ENCODE assay signal across 8 cellular contexts in the genomic region with DNA sequence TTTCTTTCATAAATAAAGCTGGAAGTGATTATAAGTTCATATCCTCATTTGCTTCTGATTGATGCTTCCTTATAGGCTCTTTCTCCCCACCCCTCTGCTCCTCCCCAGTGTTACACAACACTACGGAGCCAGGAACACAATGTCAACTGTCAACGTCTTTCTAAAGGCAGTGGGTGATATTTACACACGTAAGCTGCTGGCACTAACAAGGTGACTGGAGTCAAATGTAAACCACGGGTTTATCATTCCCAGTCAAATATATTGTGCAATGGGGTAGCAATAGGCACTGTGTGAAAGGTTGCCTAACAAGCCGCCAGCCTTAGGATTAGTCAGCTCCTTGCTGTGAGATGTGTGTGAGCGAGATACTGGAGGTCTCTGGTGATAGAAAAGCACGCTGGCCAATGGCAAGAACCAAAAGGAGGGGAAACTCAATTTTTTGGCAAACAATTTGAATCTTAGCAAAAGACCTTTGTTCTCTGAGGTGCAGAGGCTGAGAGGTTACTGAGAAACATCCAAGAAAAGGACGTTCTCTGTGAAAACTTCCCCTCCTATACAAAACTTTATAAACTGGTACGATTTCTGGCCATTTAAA. TPM values are rescaled to one million over a fixed set of nuclear protein-coding genes. Genes with fewer than 3 reads are reported as not detected.
A peak's percentile ranks its signal among the peaks of the same experiment; 100 is the strongest.
DNase-seq lines count a peak whose midpoint lies in the region; ATAC-seq, FAIRE-seq and TF ChIP-seq lines count a peak whose summit lies in the region.

No MANE protein-coding gene starts in this region.

- DNase-seq in EH (ENCODE audit: low read depth) (peak; percentile 88), NCI-H2029 (lab: John Stamatoyannopoulos, UW) (peak; percentile 100), brain microvascular endothelial cell (peak; percentile 93), kidney (no peak), tibial artery (peak; percentile 70 to 72), NCI-H1092 treated with DMSO at 0.1 percent for 48 hours (lab: John Stamatoyannopoulos, UW) (no peak), kidney glomerular epithelial cell (lab: John Stamatoyannopoulos, UW) (no peak)

- H3K36me3 ChIP-seq in brain microvascular endothelial cell (replicated peaks): no peaks in the 10 kb centered on the region
- H3K36me3 ChIP-seq in kidney (ENCODE audit: control insufficient read depth in 1 of 2, insufficient read depth in 2 of 2, low read length in 2 of 2): no peaks in the 10 kb centered on the region
- H3K36me3 ChIP-seq in tibial artery: no peaks in the 10 kb centered on the region

- H3K4me3 ChIP-seq in brain microvascular endothelial cell (ENCODE audit: low read depth, low read length) (peak overlapping the region; percentile 42), kidney (ENCODE audit: low read length in 2 of 2) (peak overlapping the region in 1 of 2 donors; percentile 47), tibial artery (no peak overlapping the region)

- FAIRE-seq in kidney (lab: Jason Lieb, UNC): no peak

- no peaks in the 10 kb centered on the region for H3K27me3 ChIP-seq in brain microvascular endothelial cell (replicated peaks)
- H3K27me3 ChIP-seq in tibial artery: no peaks in the 10 kb centered on the region

- no peak for TF ChIP-seq CTCF in brain microvascular endothelial cell (IDR thresholded peaks at IDR 0.05; ENCODE audit: low read depth, low read length, missing control alignments)
- TF ChIP-seq CTCF in kidney (IDR thresholded peaks at IDR 0.05; ENCODE audit: borderline replicate concordance, extremely low read depth, insufficient read depth): no peak
- no peak for TF ChIP-seq CTCF in tibial artery (IDR thresholded peaks at IDR 0.05)

- no peak for ATAC-seq in HG02588 (IDR thresholded peaks at IDR 0.05; ENCODE audit: unreplicated experiment)

- H3K27ac ChIP-seq in brain microvascular endothelial cell (peak overlapping the region; percentile 20), kidney (ENCODE audit: low read depth in 2 of 2, low read length in 2 of 2) (peak overlapping the region; percentile 63 to 64), tibial artery (no peak overlapping the region)

- H3K9ac ChIP-seq in kidney (ENCODE audit: low read length in 2 of 2): peak overlapping the region in 1 of 2 donors; percentile 29

- in situ Hi-C loops in brain microvascular endothelial cell (cut with HindIII; ENCODE audit: low pct_ligation_motif_present, low sequenced_read_pairs): no loop called here

- intact Hi-C loops in kidney (cut with DNase I): no loop called here
- intact Hi-C loops in tibial artery (cut with DNase I; ENCODE audit: low total_unique reads): no loop called here

- H3K9me3 ChIP-seq in kidney (ENCODE audit: control insufficient read depth in 1 of 2, low read length in 2 of 2) (no peaks in the 10 kb centered on the region), tibial artery (no peaks in the 10 kb centered on the region)

- H3K4me1 ChIP-seq in kidney (ENCODE audit: control insufficient read depth in 1 of 2, insufficient read depth in 1 of 2, low read depth in 1 of 2, low read length in 2 of 2) (peaks cover 0 to 16% of the 10 kb centered on the region in 2 donors), tibial artery (no peaks in the 10 kb centered on the region)

RNA-seq across cellular contexts. Expression of gene HECTD1, which starts 22.1 kb away (rescaled TPM):
- 164 TPM for total RNA-seq in kidney
- 35.5 TPM for polyA plus RNA-seq in kidney (ENCODE audit: insufficient read depth, low read depth, low replicate concordance)

Comparison
In these comparisons a context has a peak if more than half of its experiments do, and no peak if none do; other contexts are left out.
1. DNase-seq: peak in EH (single experiment), NCI-H2029 (single experiment), brain microvascular endothelial cell (single experiment) and tibial artery (2 of 2); none in kidney (single experiment), NCI-H1092 treated with DMSO at 0.1 percent for 48 hours (single experiment) and kidney glomerular epithelial cell (single experiment).
2. H3K27ac ChIP-seq: peak in brain microvascular endothelial cell (single experiment) and kidney (2 of 2); none in tibial artery (0 of 2).